ENCODE assay signal across 26 cellular contexts in the genomic region with DNA sequence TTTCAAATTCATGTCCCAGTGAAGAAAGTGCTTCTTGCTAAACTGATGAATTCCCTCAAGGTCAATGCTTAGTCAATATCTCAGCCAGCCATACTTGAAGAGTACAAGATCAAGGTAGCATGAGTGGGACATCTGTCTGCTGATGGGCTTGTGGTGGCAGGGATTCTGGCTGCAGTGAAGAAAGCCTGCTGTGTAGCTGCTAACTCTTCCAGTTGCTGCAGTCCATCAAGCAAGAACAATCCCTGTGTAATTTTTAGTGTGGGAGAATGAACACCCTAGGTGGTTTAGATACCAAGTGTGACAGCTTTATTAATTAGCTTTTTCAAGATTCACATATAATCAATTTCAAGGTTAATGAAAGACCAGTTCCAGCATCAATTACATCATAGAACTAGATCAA.
"Had no signal": no experiment of that assay in that cellular context is flagged by ENCODE, and none has a peak within 500 bp of the region (broad histone marks: within the 10 kb centered on the region; RNA-seq: fewer than 3 reads in every experiment).

No MANE protein-coding gene starts in this region.

- H3K27ac Mint-ChIP-seq: dendritic cell treated with granulocyte-macrophage colony-stimulating factor and Interleukin-4, amounts not matched to agents 40 ng/mL and 50 ng/mL, for 4 days; effector memory CD8-positive, alpha-beta T cell; endodermal cell; memory B cell had no signal

- H3K36me3 ChIP-seq: colonic mucosa, esophagus squamous epithelium, gastrocnemius medialis, heart right ventricle, left lung, lower lobe of right lung had no signal

- H3K9me3 ChIP-seq: colonic mucosa, esophagus squamous epithelium, gastrocnemius medialis, left lung, lower lobe of right lung had no signal

- H3K27me3 ChIP-seq: colonic mucosa, esophagus squamous epithelium, gastrocnemius medialis, heart right ventricle, left lung had no signal

- H3K4me3 ChIP-seq: colonic mucosa, esophagus squamous epithelium, gastrocnemius medialis, heart right ventricle, left lung, lower lobe of right lung had no signal

- H3K4me1 ChIP-seq: colonic mucosa, esophagus squamous epithelium, gastrocnemius medialis, heart right ventricle, left lung, lower lobe of right lung had no signal

- H3K36me3 Mint-ChIP-seq: memory B cell had no signal

- FAIRE-seq: endometrium, islet of Langerhans, keratinocyte had no signal

- DNase-seq: colonic mucosa; cortex of kidney; effector CD8-positive, alpha-beta T cell; effector memory CD8-positive, alpha-beta T cell; endodermal cell; erythroblast; esophagus squamous epithelium; foreskin fibroblast; foreskin melanocyte; gastrocnemius medialis; glutamatergic neuron; head of caudate nucleus; heart right ventricle; hippocampal formation; left cardiac atrium; left lung; left ventricle myocardium superior; lower lobe of right lung; mesendoderm; midbrain had no signal

- H3K27me3 Mint-ChIP-seq: dendritic cell treated with granulocyte-macrophage colony-stimulating factor and Interleukin-4, amounts not matched to agents 40 ng/mL and 50 ng/mL, for 4 days; effector memory CD8-positive, alpha-beta T cell had no signal

- H3K4me1 Mint-ChIP-seq: endodermal cell had no signal

- H3K9me3 Mint-ChIP-seq: endodermal cell, memory B cell had no signal

- H3K27ac ChIP-seq: colonic mucosa, epithelial cell of prostate, esophagus squamous epithelium, gastrocnemius medialis, heart right ventricle, left lung, lower lobe of right lung had no signal

- H3K4me3 Mint-ChIP-seq: dendritic cell treated with granulocyte-macrophage colony-stimulating factor and Interleukin-4, amounts not matched to agents 40 ng/mL and 50 ng/mL, for 4 days; effector memory CD8-positive, alpha-beta T cell; endodermal cell; memory B cell had no signal
